Comparison of ENCODE assay signal across 1 cellular context in the genomic region with DNA sequence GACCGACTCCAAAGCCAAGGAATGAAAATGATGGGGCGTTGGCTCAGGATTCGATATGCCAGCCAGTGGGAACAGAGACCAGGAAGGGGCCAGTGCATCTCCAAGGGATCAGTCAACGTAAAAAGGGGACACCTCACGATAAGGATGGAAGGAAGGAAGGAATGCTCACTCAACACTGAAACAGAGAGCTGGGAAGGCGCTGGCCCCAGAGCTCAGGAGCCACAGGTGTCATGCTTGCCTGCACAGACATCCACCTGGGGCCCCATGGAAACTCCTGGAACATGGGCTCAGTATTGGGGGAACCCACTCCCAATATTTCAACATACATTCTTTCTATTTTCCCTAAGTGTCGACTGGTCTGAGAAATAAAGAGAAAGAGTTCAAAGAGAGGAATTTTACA.
TF ChIP-seq lines count a peak whose summit lies in the region.

No MANE protein-coding gene starts in this region.

TF ChIP-seq in H1, 55 proteins besides CTCF, POLR2A, EP300 and RAD21:
- TF ChIP-seq RXRA (IDR thresholded peaks at IDR 0.05; ENCODE audit: insufficient read depth, low read depth, low read length) (no peak), BACH1 (IDR thresholded peaks at IDR 0.05; ENCODE audit: low read length) (no peak), CBX8 (IDR thresholded peaks at IDR 0.05; ENCODE audit: borderline replicate concordance, low read depth, low read length) (no peak), ZNF274 (IDR thresholded peaks at IDR 0.05; ENCODE audit: borderline replicate concordance, extremely low read depth, low read length) (no peak), RNF2 (IDR thresholded peaks at IDR 0.05; ENCODE audit: borderline replicate concordance, low read depth, low read length, missing control alignments, poor library complexity, severe bottlenecking) (no peak), SIRT6 (IDR thresholded peaks at IDR 0.05; ENCODE audit: low read length) (no peak), YY1 (IDR thresholded peaks at IDR 0.05; ENCODE audit: low read depth, low read length) (no peak), EGR1 (IDR thresholded peaks at IDR 0.05; ENCODE audit: borderline replicate concordance, low read depth, low read length) (no peak), SRF (IDR thresholded peaks at IDR 0.05; ENCODE audit: low read depth, low read length) (no peak), CBX5 (IDR thresholded peaks at IDR 0.05; ENCODE audit: low read depth, low read length) (no peak), RFX5 (IDR thresholded peaks at IDR 0.05; ENCODE audit: borderline replicate concordance, low read depth, low read length) (no peak), ASH2L (IDR thresholded peaks at IDR 0.05; ENCODE audit: low read length) (no peak)
- TF ChIP-seq, protein P1, sequence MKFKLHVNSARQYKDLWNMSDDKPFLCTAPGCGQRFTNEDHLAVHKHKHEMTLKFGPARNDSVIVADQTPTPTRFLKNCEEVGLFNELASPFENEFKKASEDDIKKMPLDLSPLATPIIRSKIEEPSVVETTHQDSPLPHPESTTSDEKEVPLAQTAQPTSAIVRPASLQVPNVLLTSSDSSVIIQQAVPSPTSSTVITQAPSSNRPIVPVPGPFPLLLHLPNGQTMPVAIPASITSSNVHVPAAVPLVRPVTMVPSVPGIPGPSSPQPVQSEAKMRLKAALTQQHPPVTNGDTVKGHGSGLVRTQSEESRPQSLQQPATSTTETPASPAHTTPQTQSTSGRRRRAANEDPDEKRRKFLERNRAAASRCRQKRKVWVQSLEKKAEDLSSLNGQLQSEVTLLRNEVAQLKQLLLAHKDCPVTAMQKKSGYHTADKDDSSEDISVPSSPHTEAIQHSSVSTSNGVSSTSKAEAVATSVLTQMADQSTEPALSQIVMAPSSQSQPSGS (IDR thresholded peaks at IDR 0.05; ENCODE audit: low read length), result no peak
- TF ChIP-seq, protein P2, sequence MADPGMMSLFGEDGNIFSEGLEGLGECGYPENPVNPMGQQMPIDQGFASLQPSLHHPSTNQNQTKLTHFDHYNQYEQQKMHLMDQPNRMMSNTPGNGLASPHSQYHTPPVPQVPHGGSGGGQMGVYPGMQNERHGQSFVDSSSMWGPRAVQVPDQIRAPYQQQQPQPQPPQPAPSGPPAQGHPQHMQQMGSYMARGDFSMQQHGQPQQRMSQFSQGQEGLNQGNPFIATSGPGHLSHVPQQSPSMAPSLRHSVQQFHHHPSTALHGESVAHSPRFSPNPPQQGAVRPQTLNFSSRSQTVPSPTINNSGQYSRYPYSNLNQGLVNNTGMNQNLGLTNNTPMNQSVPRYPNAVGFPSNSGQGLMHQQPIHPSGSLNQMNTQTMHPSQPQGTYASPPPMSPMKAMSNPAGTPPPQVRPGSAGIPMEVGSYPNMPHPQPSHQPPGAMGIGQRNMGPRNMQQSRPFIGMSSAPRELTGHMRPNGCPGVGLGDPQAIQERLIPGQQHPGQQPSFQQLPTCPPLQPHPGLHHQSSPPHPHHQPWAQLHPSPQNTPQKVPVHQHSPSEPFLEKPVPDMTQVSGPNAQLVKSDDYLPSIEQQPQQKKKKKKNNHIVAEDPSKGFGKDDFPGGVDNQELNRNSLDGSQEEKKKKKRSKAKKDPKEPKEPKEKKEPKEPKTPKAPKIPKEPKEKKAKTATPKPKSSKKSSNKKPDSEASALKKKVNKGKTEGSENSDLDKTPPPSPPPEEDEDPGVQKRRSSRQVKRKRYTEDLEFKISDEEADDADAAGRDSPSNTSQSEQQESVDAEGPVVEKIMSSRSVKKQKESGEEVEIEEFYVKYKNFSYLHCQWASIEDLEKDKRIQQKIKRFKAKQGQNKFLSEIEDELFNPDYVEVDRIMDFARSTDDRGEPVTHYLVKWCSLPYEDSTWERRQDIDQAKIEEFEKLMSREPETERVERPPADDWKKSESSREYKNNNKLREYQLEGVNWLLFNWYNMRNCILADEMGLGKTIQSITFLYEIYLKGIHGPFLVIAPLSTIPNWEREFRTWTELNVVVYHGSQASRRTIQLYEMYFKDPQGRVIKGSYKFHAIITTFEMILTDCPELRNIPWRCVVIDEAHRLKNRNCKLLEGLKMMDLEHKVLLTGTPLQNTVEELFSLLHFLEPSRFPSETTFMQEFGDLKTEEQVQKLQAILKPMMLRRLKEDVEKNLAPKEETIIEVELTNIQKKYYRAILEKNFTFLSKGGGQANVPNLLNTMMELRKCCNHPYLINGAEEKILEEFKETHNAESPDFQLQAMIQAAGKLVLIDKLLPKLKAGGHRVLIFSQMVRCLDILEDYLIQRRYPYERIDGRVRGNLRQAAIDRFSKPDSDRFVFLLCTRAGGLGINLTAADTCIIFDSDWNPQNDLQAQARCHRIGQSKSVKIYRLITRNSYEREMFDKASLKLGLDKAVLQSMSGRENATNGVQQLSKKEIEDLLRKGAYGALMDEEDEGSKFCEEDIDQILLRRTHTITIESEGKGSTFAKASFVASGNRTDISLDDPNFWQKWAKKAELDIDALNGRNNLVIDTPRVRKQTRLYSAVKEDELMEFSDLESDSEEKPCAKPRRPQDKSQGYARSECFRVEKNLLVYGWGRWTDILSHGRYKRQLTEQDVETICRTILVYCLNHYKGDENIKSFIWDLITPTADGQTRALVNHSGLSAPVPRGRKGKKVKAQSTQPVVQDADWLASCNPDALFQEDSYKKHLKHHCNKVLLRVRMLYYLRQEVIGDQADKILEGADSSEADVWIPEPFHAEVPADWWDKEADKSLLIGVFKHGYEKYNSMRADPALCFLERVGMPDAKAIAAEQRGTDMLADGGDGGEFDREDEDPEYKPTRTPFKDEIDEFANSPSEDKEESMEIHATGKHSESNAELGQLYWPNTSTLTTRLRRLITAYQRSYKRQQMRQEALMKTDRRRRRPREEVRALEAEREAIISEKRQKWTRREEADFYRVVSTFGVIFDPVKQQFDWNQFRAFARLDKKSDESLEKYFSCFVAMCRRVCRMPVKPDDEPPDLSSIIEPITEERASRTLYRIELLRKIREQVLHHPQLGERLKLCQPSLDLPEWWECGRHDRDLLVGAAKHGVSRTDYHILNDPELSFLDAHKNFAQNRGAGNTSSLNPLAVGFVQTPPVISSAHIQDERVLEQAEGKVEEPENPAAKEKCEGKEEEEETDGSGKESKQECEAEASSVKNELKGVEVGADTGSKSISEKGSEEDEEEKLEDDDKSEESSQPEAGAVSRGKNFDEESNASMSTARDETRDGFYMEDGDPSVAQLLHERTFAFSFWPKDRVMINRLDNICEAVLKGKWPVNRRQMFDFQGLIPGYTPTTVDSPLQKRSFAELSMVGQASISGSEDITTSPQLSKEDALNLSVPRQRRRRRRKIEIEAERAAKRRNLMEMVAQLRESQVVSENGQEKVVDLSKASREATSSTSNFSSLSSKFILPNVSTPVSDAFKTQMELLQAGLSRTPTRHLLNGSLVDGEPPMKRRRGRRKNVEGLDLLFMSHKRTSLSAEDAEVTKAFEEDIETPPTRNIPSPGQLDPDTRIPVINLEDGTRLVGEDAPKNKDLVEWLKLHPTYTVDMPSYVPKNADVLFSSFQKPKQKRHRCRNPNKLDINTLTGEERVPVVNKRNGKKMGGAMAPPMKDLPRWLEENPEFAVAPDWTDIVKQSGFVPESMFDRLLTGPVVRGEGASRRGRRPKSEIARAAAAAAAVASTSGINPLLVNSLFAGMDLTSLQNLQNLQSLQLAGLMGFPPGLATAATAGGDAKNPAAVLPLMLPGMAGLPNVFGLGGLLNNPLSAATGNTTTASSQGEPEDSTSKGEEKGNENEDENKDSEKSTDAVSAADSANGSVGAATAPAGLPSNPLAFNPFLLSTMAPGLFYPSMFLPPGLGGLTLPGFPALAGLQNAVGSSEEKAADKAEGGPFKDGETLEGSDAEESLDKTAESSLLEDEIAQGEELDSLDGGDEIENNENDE (IDR thresholded peaks at IDR 0.05; ENCODE audit: insufficient replicate concordance, low read length), result no peak
- TF ChIP-seq, protein P3, sequence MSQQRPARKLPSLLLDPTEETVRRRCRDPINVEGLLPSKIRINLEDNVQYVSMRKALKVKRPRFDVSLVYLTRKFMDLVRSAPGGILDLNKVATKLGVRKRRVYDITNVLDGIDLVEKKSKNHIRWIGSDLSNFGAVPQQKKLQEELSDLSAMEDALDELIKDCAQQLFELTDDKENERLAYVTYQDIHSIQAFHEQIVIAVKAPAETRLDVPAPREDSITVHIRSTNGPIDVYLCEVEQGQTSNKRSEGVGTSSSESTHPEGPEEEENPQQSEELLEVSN (IDR thresholded peaks at IDR 0.05), result no peak
TF ChIP-seq in H1: peak in this region for 0.
